8 cellular contexts compared by ENCODE assay signal in genomic region chr12:122500685-122501488, GRCh38. TPM values are rescaled to one million over a fixed set of nuclear protein-coding genes. Genes with fewer than 3 reads are reported as not detected.
DNase-seq lines count a peak whose midpoint lies in the region; ATAC-seq, FAIRE-seq and TF ChIP-seq lines count a peak whose summit lies in the region.

Gene ZCCHC8, minus strand, starts transcription at chr12:122500932. Its CDS starts 92 bp downstream, at chr12:122500840.

- FAIRE-seq in H54 (lab: Jason Lieb, UNC): peak; percentile 96

- 0 out of 2 replicates have a peak, but pooled peaks cover 6% of the 10 kb centered on the region for H3K4me1 ChIP-seq in ES-I3 (ENCODE audit: insufficient read depth, low read length)
- peaks cover 28% of the 10 kb centered on the region for H3K4me1 ChIP-seq in Loucy (ENCODE audit: insufficient read depth, low read length, poor library complexity, severe bottlenecking)

- H3K27ac Mint-ChIP-seq in natural killer cell treated with Interleukin-12 subunit alpha and Interleukin-12 subunit beta and Interleukin-15 and Interleukin-18, amount 100 ng/mL, for 72 hours: peak within 1 kb of the TSS; percentile 92 to 97

- TF ChIP-seq POLR2A in H54 (IDR thresholded peaks at IDR 0.05; ENCODE audit: low read depth, low read length) (peak; percentile 62), Raji (IDR thresholded peaks at IDR 0.05; ENCODE audit: insufficient read depth, low read depth, low read length) (peak; percentile 85)

- H3K4me2 ChIP-seq in Loucy (ENCODE audit: low read depth, low read length, poor library complexity, severe bottlenecking): peak within 1 kb of the TSS; percentile 81

- peak within 1 kb of the TSS; percentile 94 for H2AFZ ChIP-seq in Loucy (ENCODE audit: low read length)

- no peaks in the 10 kb centered on the region for H3K27me3 ChIP-seq in Loucy (ENCODE audit: insufficient read depth, low read length, poor library complexity, severe bottlenecking)

- H3K36me3 Mint-ChIP-seq in natural killer cell treated with Interleukin-12 subunit alpha and Interleukin-12 subunit beta and Interleukin-15 and Interleukin-18, amount 100 ng/mL, for 72 hours: peaks cover 6% of the 10 kb centered on the region

- H3K4me1 Mint-ChIP-seq in natural killer cell treated with Interleukin-12 subunit alpha and Interleukin-12 subunit beta and Interleukin-15 and Interleukin-18, amount 100 ng/mL, for 72 hours (ENCODE audit: low read depth in 2 of 2): peaks cover 28 to 32% of the 10 kb centered on the region in 2 donors

- peak within 1 kb of the TSS; percentile 99 for H3K4me3 ChIP-seq in Loucy (ENCODE audit: low read length, poor library complexity, severe bottlenecking)

- peaks cover 21% of the 10 kb centered on the region for H3K36me3 ChIP-seq in ES-I3 (ENCODE audit: insufficient read depth, low read length)
- peaks cover 29% of the 10 kb centered on the region for H3K36me3 ChIP-seq in Loucy (ENCODE audit: insufficient read depth, low read length)

- peaks cover 10% of the 10 kb centered on the region; the same call in 1 of the 2 replicates for H3F3A ChIP-seq in Loucy (ENCODE audit: low read depth)

- peaks cover 22% of the 10 kb centered on the region for H4K20me1 ChIP-seq in Loucy (ENCODE audit: insufficient read depth, low read length, poor library complexity, severe bottlenecking)

- H3K27me3 Mint-ChIP-seq in natural killer cell treated with Interleukin-12 subunit alpha and Interleukin-12 subunit beta and Interleukin-15 and Interleukin-18, amount 100 ng/mL, for 72 hours: no peaks in the 10 kb centered on the region

- peak; percentile 98 to 99 for ATAC-seq in natural killer cell treated with Interleukin-12 subunit alpha and Interleukin-12 subunit beta and Interleukin-15 and Interleukin-18, amount 100 ng/mL, for 72 hours
- peak; percentile 99 for ATAC-seq in stimulated activated naive CD8-positive, alpha-beta T cell treated with anti-CD3 and anti-CD28 coated beads, Interleukin-15, Interleukin-2, amounts not matched to agents 100 U/mL and 50 U/mL, for 24 hours

- DNase-seq in H54 (ENCODE audit: insufficient read length, low spot score): peak; percentile 85
- peak; percentile 96 for DNase-seq in activated T-helper 9 cell treated with anti-CD3 and anti-CD28 coated beads, Interleukin-2, amount 50 U/mL, for 16 hours (ENCODE audit: low read depth)
- peak; percentile 96 for DNase-seq in fibroblast of peridontal ligament (ENCODE audit: extremely low read depth)
- peak; percentile 97 for DNase-seq in natural killer cell treated with Interleukin-12 subunit alpha and Interleukin-12 subunit beta and Interleukin-15 and Interleukin-18, amount 100 ng/mL, for 72 hours (ENCODE audit: low spot score)
- DNase-seq in stimulated activated naive CD8-positive, alpha-beta T cell treated with anti-CD3 and anti-CD28 coated beads, Interleukin-15, Interleukin-2, amounts not matched to agents 100 U/mL and 50 U/mL, for 24 hours: peak; percentile 97

- peak; percentile 34 for TF ChIP-seq CTCF in Loucy (conservative IDR thresholded peaks at IDR 0.05; ENCODE audit: low read length)

- H3K4me3 Mint-ChIP-seq in natural killer cell treated with Interleukin-12 subunit alpha and Interleukin-12 subunit beta and Interleukin-15 and Interleukin-18, amount 100 ng/mL, for 72 hours: peak within 1 kb of the TSS; percentile 93

- H3K9me3 ChIP-seq in ES-I3 (ENCODE audit: control insufficient read depth, insufficient read depth, low read length) (no peaks in the 10 kb centered on the region), Loucy (ENCODE audit: insufficient read depth, low read depth, low read length) (no peaks in the 10 kb centered on the region)

- no peaks in the 10 kb centered on the region for H3K9me3 Mint-ChIP-seq in natural killer cell treated with Interleukin-12 subunit alpha and Interleukin-12 subunit beta and Interleukin-15 and Interleukin-18, amount 100 ng/mL, for 72 hours

- H3K79me2 ChIP-seq in Loucy (ENCODE audit: insufficient read depth, low read length): peaks cover 46% of the 10 kb centered on the region

- H3K9me2 ChIP-seq in Loucy (replicated peaks; ENCODE audit: low read depth, low read length): no peaks in the 10 kb centered on the region

- peak within 1 kb of the TSS; percentile 94 for H3K9ac ChIP-seq in ES-I3 (ENCODE audit: low read depth, low read length)
- H3K9ac ChIP-seq in Loucy (ENCODE audit: low read depth, low read length, poor library complexity, severe bottlenecking): peak within 1 kb of the TSS; percentile 94

RNA-seq across cellular contexts. Expression of gene ZCCHC8, which starts in this region (rescaled TPM):
- 10 to 100 TPM; 37.0 to 42.7 TPM for total RNA-seq in natural killer cell treated with Interleukin-12 subunit alpha and Interleukin-12 subunit beta and Interleukin-15 and Interleukin-18, amount 100 ng/mL, for 72 hours

Comparison
In these comparisons a context has a peak if more than half of its experiments do, and no peak if none do; other contexts are left out.
1. Peak in every context shown above with its lines: DNase-seq, ATAC-seq and H3K4me3 ChIP-seq.